In the genomic region with DNA sequence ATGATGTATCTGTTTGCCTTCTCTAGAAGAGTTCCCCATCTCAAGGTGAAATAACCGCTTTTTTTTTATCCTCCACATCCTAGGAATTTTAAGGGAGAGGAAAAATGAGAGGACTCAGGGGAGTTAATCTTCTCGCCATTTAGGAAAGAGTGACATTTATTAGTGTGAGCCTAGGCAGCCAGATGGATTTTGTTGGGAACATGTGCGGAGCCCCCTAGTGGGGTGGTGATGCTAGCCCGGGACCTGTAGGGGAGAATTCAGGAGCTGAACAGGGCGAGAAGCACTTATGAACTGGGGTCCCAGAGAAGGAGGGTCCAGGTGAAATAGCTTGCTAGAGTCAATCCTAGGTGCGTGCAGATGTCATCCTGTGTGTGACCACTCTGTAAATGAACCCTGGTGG, we compare ENCODE assay signal across 11 cellular contexts. TPM values are rescaled to one million over a fixed set of nuclear protein-coding genes. Genes with fewer than 3 reads are reported as not detected.
A peak's percentile ranks its signal among the peaks of the same experiment; 100 is the strongest.
DNase-seq lines count a peak whose midpoint lies in the region; ATAC-seq and TF ChIP-seq lines count a peak whose summit lies in the region.
"Had no signal": no experiment of that assay in that cellular context is flagged by ENCODE, and none has a peak within 500 bp of the region (broad histone marks: within the 10 kb centered on the region; RNA-seq: fewer than 3 reads in every experiment).

No MANE protein-coding gene starts in this region.

- POLR2A ChIA-PET in AG04450 (lab: Yijun Ruan, JAX) (no interaction called here), OCI-LY7 (lab: Charles Lee) (interaction anchor here (0.5 to 1.0 kb wide), 4 partner anchors 12 to 124 kb away, joined by 3 read pairs; a partner anchor contains a TSS)
- POLR2A ChIA-PET in activated CD8-positive, alpha-beta T cell treated with anti-CD3 and anti-CD28 coated beads, Interleukin-2, amount 10 ng/mL, durations not matched to agents 7 days and 5 days (lab: Charles Lee) = interaction anchor here (0.7 to 1.8 kb wide), 3 partner anchors 9 to 18 kb away, joined by 3 to 8 read pairs (median 7); no protein-coding TSS in a partner anchor

- H3K9me2 ChIP-seq in OCI-LY7 (ENCODE audit: insufficient read depth, low read length) = no peaks in the 10 kb centered on the region

- intact Hi-C loops in OCI-LY7 (cut with micrococcal nuclease; ENCODE audit: unreplicated experiment) = no loop called here
- intact Hi-C loops in activated CD4-positive, alpha-beta T cell treated with anti-CD3 and anti-CD28 coated beads, Interleukin-2, amount 10 ng/mL, durations not matched to agents 24 days and 14 days (cut with micrococcal nuclease) = loop anchor here (10.0 kb wide), 1 partner anchor 539 kb away; a partner anchor contains a TSS

- no TSS peak for BruUV-seq in OCI-LY7 (replicated peaks; lab: Mats Ljungman, UMichigan)

- H3K4me3 ChIP-seq in AG04450 (ENCODE audit: low read depth, low read length) (no peak overlapping the region), OCI-LY7 (ENCODE audit: low read depth, low read length, poor library complexity, severe bottlenecking) (no peak overlapping the region), fibroblast of the aortic adventitia (ENCODE audit: low read depth, low read length) (no peak overlapping the region)
- H3K4me3 ChIP-seq: tibial artery had no signal

- no peaks in the 10 kb centered on the region for H3K27me3 Mint-ChIP-seq in activated CD8-positive, alpha-beta T cell treated with anti-CD3 and anti-CD28 coated beads, Interleukin-2, amount 10 ng/mL, durations not matched to agents 7 days and 5 days (ENCODE audit: low read depth)
- no peaks in the 10 kb centered on the region for H3K27me3 Mint-ChIP-seq in activated CD4-positive, alpha-beta T cell treated with anti-CD3 and anti-CD28 coated beads, Interleukin-2, amount 10 ng/mL, durations not matched to agents 24 days and 14 days

- no peak overlapping the region for H3K27ac Mint-ChIP-seq in activated CD8-positive, alpha-beta T cell treated with anti-CD3 and anti-CD28 coated beads, Interleukin-2, amount 10 ng/mL, durations not matched to agents 7 days and 5 days
- H3K27ac Mint-ChIP-seq in activated CD4-positive, alpha-beta T cell treated with anti-CD3 and anti-CD28 coated beads, Interleukin-2, amount 10 ng/mL, durations not matched to agents 24 days and 14 days = no peak overlapping the region

- H3K4me3 Mint-ChIP-seq in activated CD8-positive, alpha-beta T cell treated with anti-CD3 and anti-CD28 coated beads, Interleukin-2, amount 10 ng/mL, durations not matched to agents 7 days and 5 days = no peak overlapping the region
- no peak overlapping the region for H3K4me3 Mint-ChIP-seq in activated CD4-positive, alpha-beta T cell treated with anti-CD3 and anti-CD28 coated beads, Interleukin-2, amount 10 ng/mL, durations not matched to agents 24 days and 14 days

- H3K9me3 ChIP-seq in AG04450 (ENCODE audit: control insufficient read depth, insufficient read depth, low read length) = no peaks in the 10 kb centered on the region
- H3K9me3 ChIP-seq in OCI-LY7 (ENCODE audit: low read length) = no peaks in the 10 kb centered on the region
- H3K9me3 ChIP-seq: tibial artery had no signal

- CTCF ChIA-PET in AG04450 (lab: Charles Lee) = interaction anchor here (0.7 to 2.0 kb wide), 10 partner anchors 8 to 407 kb away, joined by 3 to 16 read pairs (median 4); no protein-coding TSS in a partner anchor
- CTCF ChIA-PET in OCI-LY7 (lab: Charles Lee; ENCODE audit: unreplicated experiment) = interaction anchor here (0.5 kb wide), 1 partner anchor 17 kb away, joined by 3 read pairs; no protein-coding TSS in a partner anchor
- CTCF ChIA-PET in activated CD8-positive, alpha-beta T cell treated with anti-CD3 and anti-CD28 coated beads, Interleukin-2, amount 10 ng/mL, durations not matched to agents 7 days and 5 days (lab: Charles Lee) = interaction anchor here (0.7 to 2.7 kb wide), 5 partner anchors 8 to 441 kb away, joined by 3 to 11 read pairs (median 5); no protein-coding TSS in a partner anchor

- no peak for TF ChIP-seq POLR2A in GM18505 (IDR thresholded peaks at IDR 0.05; ENCODE audit: borderline replicate concordance, extremely low read depth, insufficient read depth, insufficient read length)

- peaks cover 21% of the 10 kb centered on the region; the same call in 1 of the 2 replicates for H3K36me3 ChIP-seq in OCI-LY7 (ENCODE audit: insufficient read depth, low read length)

- H3K4me2 ChIP-seq in OCI-LY7 (ENCODE audit: low read length) = no peak overlapping the region

- H3K4me1 ChIP-seq in OCI-LY7 (ENCODE audit: insufficient read depth, low read length, poor library complexity, severe bottlenecking) = peaks cover 25% of the 10 kb centered on the region
- H3K4me1 ChIP-seq: tibial artery had no signal

- no peak overlapping the region for H3K27ac ChIP-seq in AG04450 (ENCODE audit: low read depth, low read length)
- no peak overlapping the region for H3K27ac ChIP-seq in OCI-LY7 (ENCODE audit: low read depth, low read length, poor library complexity, severe bottlenecking)
- H3K27ac ChIP-seq: tibial artery had no signal

- H3K4me1 Mint-ChIP-seq in activated CD8-positive, alpha-beta T cell treated with anti-CD3 and anti-CD28 coated beads, Interleukin-2, amount 10 ng/mL, durations not matched to agents 7 days and 5 days (ENCODE audit: low read depth) = peaks cover 83% of the 10 kb centered on the region
- peaks cover 80% of the 10 kb centered on the region for H3K4me1 Mint-ChIP-seq in activated CD4-positive, alpha-beta T cell treated with anti-CD3 and anti-CD28 coated beads, Interleukin-2, amount 10 ng/mL, durations not matched to agents 24 days and 14 days

- DNase-seq in AG04450 (ENCODE audit: low read depth, low spot score) (no peak), EH (ENCODE audit: low read depth) (peak; percentile 18), OCI-LY7 (ENCODE audit: low spot score) (no peak), fibroblast of the aortic adventitia (ENCODE audit: low read depth) (peak; percentile 14)
- no peak for DNase-seq in activated CD8-positive, alpha-beta T cell treated with anti-CD3 and anti-CD28 coated beads, Interleukin-2, amount 10 ng/mL, durations not matched to agents 7 days and 5 days
- DNase-seq in activated CD4-positive, alpha-beta T cell treated with anti-CD3 and anti-CD28 coated beads, Interleukin-2, amount 10 ng/mL, durations not matched to agents 24 days and 14 days = no peak
- DNase-seq: activated CD4-positive, CD25-positive, alpha-beta regulatory T cell treated with anti-CD3 and anti-CD28 coated beads, Interleukin-2, amount 50 U/mL, for 72 hours; Karpas-422 had no signal

- H3K9me3 Mint-ChIP-seq in activated CD8-positive, alpha-beta T cell treated with anti-CD3 and anti-CD28 coated beads, Interleukin-2, amount 10 ng/mL, durations not matched to agents 7 days and 5 days (ENCODE audit: insufficient read depth) = no peaks in the 10 kb centered on the region
- no peaks in the 10 kb centered on the region for H3K9me3 Mint-ChIP-seq in activated CD4-positive, alpha-beta T cell treated with anti-CD3 and anti-CD28 coated beads, Interleukin-2, amount 10 ng/mL, durations not matched to agents 24 days and 14 days

- TF ChIP-seq CTCF in AG04450 (IDR thresholded peaks at IDR 0.05; ENCODE audit: low read depth, low read length) (peak; percentile 45), OCI-LY7 (conservative IDR thresholded peaks at IDR 0.05; ENCODE audit: low read length) (peak; percentile 74), fibroblast of the aortic adventitia (IDR thresholded peaks at IDR 0.05; ENCODE audit: insufficient read depth, low read length) (peak; percentile 41)

- no peaks in the 10 kb centered on the region for H3K27me3 ChIP-seq in AG04450 (ENCODE audit: control insufficient read depth, insufficient read depth, low read length)
- H3K27me3 ChIP-seq: tibial artery had no signal

- no peak overlapping the region for H2AFZ ChIP-seq in OCI-LY7 (ENCODE audit: low read length)

- peaks cover 5% of the 10 kb centered on the region for H4K20me1 ChIP-seq in OCI-LY7 (ENCODE audit: insufficient read depth, low read length)

- H3K79me2 ChIP-seq in OCI-LY7 (ENCODE audit: insufficient read depth, low read depth, low read length) = no peaks in the 10 kb centered on the region

- H3K36me3 Mint-ChIP-seq in activated CD8-positive, alpha-beta T cell treated with anti-CD3 and anti-CD28 coated beads, Interleukin-2, amount 10 ng/mL, durations not matched to agents 7 days and 5 days (ENCODE audit: low read depth) = peaks cover 61% of the 10 kb centered on the region
- H3K36me3 Mint-ChIP-seq in activated CD4-positive, alpha-beta T cell treated with anti-CD3 and anti-CD28 coated beads, Interleukin-2, amount 10 ng/mL, durations not matched to agents 24 days and 14 days (ENCODE audit: low read depth) = peaks cover 59% of the 10 kb centered on the region

- no peak for ATAC-seq in activated CD8-positive, alpha-beta T cell treated with anti-CD3 and anti-CD28 coated beads, Interleukin-2, amount 10 ng/mL, durations not matched to agents 7 days and 5 days
- ATAC-seq in HG03095 (IDR thresholded peaks at IDR 0.05; ENCODE audit: unreplicated experiment) (no peak), GM18505 (IDR thresholded peaks at IDR 0.05; ENCODE audit: unreplicated experiment) (no peak)

RNA-seq across cellular contexts. Expression of a gene that starts 10.7 kb away (rescaled TPM):
- 20.3 and 22.3 TPM in 2 replicates for polyA plus RNA-seq in AG04450 (2011; rRNA removed)
- polyA minus RNA-seq in AG04450 (2011; rRNA and poly(A)+ RNA removed) = 12.5 and 16.9 TPM in 2 replicates
- total RNA-seq in OCI-LY7 (2014; rRNA removed; shearing (Covaris generic)) = 5.5 and 7.8 TPM in 2 replicates
- total RNA-seq in OCI-LY7 (2022) (10.9 and 12.5 TPM in 2 replicates), fibroblast of the aortic adventitia (ENCODE audit: low replicate concordance) (5.2 and 5.3 TPM in 2 replicates)
- 10 to 100 TPM; 41.7 to 43.4 TPM for total RNA-seq in activated CD8-positive, alpha-beta T cell treated with anti-CD3 and anti-CD28 coated beads, Interleukin-2, amount 10 ng/mL, durations not matched to agents 7 days and 5 days
- total RNA-seq in activated CD4-positive, alpha-beta T cell treated with anti-CD3 and anti-CD28 coated beads, Interleukin-2, amount 10 ng/mL, durations not matched to agents 24 days and 14 days = 18.4 and 19.8 TPM in 2 replicates

RNA-seq across cellular contexts. Expression of a gene that starts 25.6 kb away (rescaled TPM):
- 0.05 and 0.06 TPM in 2 replicates for polyA plus RNA-seq in AG04450 (2011; rRNA removed)
- polyA minus RNA-seq in AG04450 (2011; rRNA and poly(A)+ RNA removed) = 0.05 and 0.13 TPM in 2 replicates
- total RNA-seq in OCI-LY7 (2014; rRNA removed; shearing (Covaris generic)) = 0.32 and 0.33 TPM in 2 replicates
- total RNA-seq in OCI-LY7 (2022) (0.09 and 0.15 TPM in 2 replicates), fibroblast of the aortic adventitia (ENCODE audit: low replicate concordance) (0.09 and 0.16 TPM in 2 replicates)
- total RNA-seq in activated CD8-positive, alpha-beta T cell treated with anti-CD3 and anti-CD28 coated beads, Interleukin-2, amount 10 ng/mL, durations not matched to agents 7 days and 5 days = under 1 TPM; 0.11 to 0.18 TPM
- 0.16 and 0.17 TPM in 2 replicates for total RNA-seq in activated CD4-positive, alpha-beta T cell treated with anti-CD3 and anti-CD28 coated beads, Interleukin-2, amount 10 ng/mL, durations not matched to agents 24 days and 14 days

Comparison
In these comparisons a context has a peak if more than half of its experiments do, and no peak if none do; other contexts are left out.
1. DNase-seq: peak in EH (single experiment) and fibroblast of the aortic adventitia (single experiment); none in AG04450 (single experiment), OCI-LY7 (single experiment), activated CD8-positive, alpha-beta T cell treated with anti-CD3 and anti-CD28 coated beads, Interleukin-2, amount 10 ng/mL, durations not matched to agents 7 days and 5 days (single experiment) and activated CD4-positive, alpha-beta T cell treated with anti-CD3 and anti-CD28 coated beads, Interleukin-2, amount 10 ng/mL, durations not matched to agents 24 days and 14 days (single experiment).
2. Peak in every context shown above with its lines, with median percentiles within 50 percentile points of each other: CTCF ChIP-seq.